ENCODE assay signal across 10 cellular contexts in the genomic region with DNA sequence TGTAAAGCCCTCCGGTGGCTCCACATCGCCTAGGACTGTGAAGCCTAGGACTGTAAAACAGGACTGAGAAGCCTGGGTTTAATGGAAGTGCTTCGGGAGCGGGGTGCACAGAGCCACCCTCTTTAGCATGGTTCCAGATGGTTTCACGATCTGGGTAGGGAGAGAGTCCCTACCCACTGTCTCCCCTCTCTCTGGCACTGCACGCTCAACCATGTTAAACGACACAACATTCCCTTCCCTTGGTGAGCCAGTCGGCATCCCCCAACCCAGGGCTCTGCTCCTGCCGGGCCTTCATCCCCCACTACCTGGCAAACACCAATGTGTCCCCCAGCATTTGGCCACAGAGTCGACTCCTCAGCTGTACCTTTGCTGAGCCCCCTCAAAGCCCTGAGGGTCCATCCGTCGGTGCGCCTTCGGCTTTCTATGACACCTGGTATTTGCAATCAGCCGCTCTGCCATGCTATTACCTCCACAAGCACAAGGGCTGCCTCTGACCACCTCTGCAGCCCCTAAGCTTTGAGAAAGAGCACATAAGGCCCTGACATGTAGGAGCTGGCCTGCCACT. TPM values are rescaled to one million over a fixed set of nuclear protein-coding genes. Genes with fewer than 3 reads are reported as not detected.
DNase-seq lines count a peak whose midpoint lies in the region; ATAC-seq and TF ChIP-seq lines count a peak whose summit lies in the region.
"Had no signal": no experiment of that assay in that cellular context is flagged by ENCODE, and none has a peak within 500 bp of the region (broad histone marks: within the 10 kb centered on the region; RNA-seq: fewer than 3 reads in every experiment).

No MANE protein-coding gene starts in this region.

- peak overlapping the region; percentile 58 for H3K4me3 ChIP-seq in AG09309 (ENCODE audit: control insufficient read depth, low read depth, low read length)
- H3K4me3 ChIP-seq in MG63 = peak overlapping the region; percentile 94
- H3K4me3 ChIP-seq in effector memory CD4-positive, alpha-beta T cell (ENCODE audit: insufficient read depth, low read depth, low read length, poor library complexity, severe bottlenecking) = peak overlapping the region; percentile 97

- H3K9me3 ChIP-seq in MG63 = no peaks in the 10 kb centered on the region
- H3K9me3 ChIP-seq in effector memory CD4-positive, alpha-beta T cell (ENCODE audit: control insufficient read depth, low read length) = no peaks in the 10 kb centered on the region

- peaks cover 11% of the 10 kb centered on the region for H3K4me1 ChIP-seq in effector memory CD4-positive, alpha-beta T cell (ENCODE audit: control insufficient read depth, insufficient read depth, low read length, poor library complexity, severe bottlenecking)

- peaks cover 0 to 43% (median 11%) of the 10 kb centered on the region in 3 donors for H3K36me3 Mint-ChIP-seq in naive thymus-derived CD8-positive, alpha-beta T cell

- no peak for TF ChIP-seq CTCF in AG09309 (IDR thresholded peaks at IDR 0.05; ENCODE audit: control insufficient read depth, insufficient read depth, low read depth, low read length, missing control alignments)

- H3K36me3 ChIP-seq in MG63 = peaks cover 25% of the 10 kb centered on the region
- H3K36me3 ChIP-seq in effector memory CD4-positive, alpha-beta T cell (ENCODE audit: control insufficient read depth, insufficient read depth, low read length) = peaks cover 37% of the 10 kb centered on the region

- H3K27ac Mint-ChIP-seq in naive thymus-derived CD8-positive, alpha-beta T cell = peak overlapping the region; percentile 87 to 95 (median 92)

- ATAC-seq in naive thymus-derived CD8-positive, alpha-beta T cell = no peak
- ATAC-seq in GM21367 (IDR thresholded peaks at IDR 0.05; ENCODE audit: unreplicated experiment) = no peak

- H3K27me3 Mint-ChIP-seq in naive thymus-derived CD8-positive, alpha-beta T cell = no peaks in the 10 kb centered on the region

- H3K27ac ChIP-seq in effector memory CD4-positive, alpha-beta T cell (ENCODE audit: insufficient read depth, low read length, poor library complexity, severe bottlenecking) = peak overlapping the region; percentile 56

- H3K9me3 Mint-ChIP-seq in naive thymus-derived CD8-positive, alpha-beta T cell = peaks cover 0 to 2% (median 0%) of the 10 kb centered on the region in 9 donors

- peak overlapping the region; percentile 90 to 96 (median 94) for H3K4me3 Mint-ChIP-seq in naive thymus-derived CD8-positive, alpha-beta T cell

- DNase-seq in AG09309 (ENCODE audit: low read depth) (no peak), MG63 (no peak), HPDE6-E6E7 (ENCODE audit: extremely low spot score) (no peak), ACHN (no peak), NCI-H1930 (lab: John Stamatoyannopoulos, UW) (no peak)
- DNase-seq in effector memory CD4-positive, alpha-beta T cell = no peak
- no peak for DNase-seq in naive thymus-derived CD8-positive, alpha-beta T cell
- DNase-seq: NK-92 treated with Interleukin-12 subunit alpha and Interleukin-12 subunit beta, amount 100 ng/mL, for 24 hours had no signal

- no peaks in the 10 kb centered on the region for H3K27me3 ChIP-seq in MG63
- no peaks in the 10 kb centered on the region for H3K27me3 ChIP-seq in effector memory CD4-positive, alpha-beta T cell (replicated peaks; ENCODE audit: control insufficient read depth, insufficient read depth, low read length, poor library complexity, severe bottlenecking)

- POLR2A ChIA-PET in naive thymus-derived CD8-positive, alpha-beta T cell (lab: Charles Lee) = interaction anchor here (0.6 kb wide), 1 partner anchor 109 kb away, joined by 4 read pairs; no protein-coding TSS in a partner anchor

- peaks cover 24 to 32% (median 31%) of the 10 kb centered on the region in 4 donors for H3K4me1 Mint-ChIP-seq in naive thymus-derived CD8-positive, alpha-beta T cell

- in situ Hi-C loops in ACHN (cut with HindIII; ENCODE audit: low pct_ligation_motif_present, low pct_unique_long_range_greater_than_20kb, low sequenced_read_pairs) = no loop called here

RNA-seq across cellular contexts. Expression of a gene that starts 1.1 kb away (rescaled TPM):
- 141 and 491 TPM in 2 replicates for total RNA-seq in MG63 (2014; rRNA removed; shearing (Covaris generic); ENCODE audit: low replicate concordance)
- total RNA-seq in naive thymus-derived CD8-positive, alpha-beta T cell = 10 to 100 TPM; 76.7 to 84.4 TPM
- 100 to 1,000 TPM; 318 to 389 (median 347) TPM for polyA plus RNA-seq in naive thymus-derived CD8-positive, alpha-beta T cell

RNA-seq across cellular contexts. Expression of a gene that starts 5.4 kb away (rescaled TPM):
- not detected in 2 replicates for total RNA-seq in MG63 (2014; rRNA removed; shearing (Covaris generic); ENCODE audit: low replicate concordance)
- not detected for total RNA-seq in naive thymus-derived CD8-positive, alpha-beta T cell
- not detected for polyA plus RNA-seq in naive thymus-derived CD8-positive, alpha-beta T cell
- total RNA-seq: glomerular endothelial cell had no signal
